16 cellular contexts compared by ENCODE assay signal in genomic region chr7:5584821-5585220, GRCh38.
"Had no signal": no experiment of that assay in that cellular context is flagged by ENCODE, and none has a peak within 500 bp of the region (broad histone marks: within the 10 kb centered on the region; RNA-seq: fewer than 3 reads in every experiment).

No MANE protein-coding gene starts in this region.

- H3K27ac Mint-ChIP-seq: activated CD4-positive, alpha-beta memory T cell treated with anti-CD3 and anti-CD28 coated beads for 36 hours; activated naive CD4-positive, alpha-beta T cell treated with anti-CD3 and anti-CD28 coated beads, Interleukin-2, amount 10 ng/mL, durations not matched to agents 7 days and 5 days; natural killer cell treated with Interleukin-12 subunit alpha and Interleukin-12 subunit beta and Interleukin-15 and Interleukin-18, amount 100 ng/mL, for 72 hours; stimulated activated effector memory CD8-positive, alpha-beta T cell treated with anti-CD3 and anti-CD28 coated beads, Interleukin-12 subunit alpha, Interleukin-12 subunit beta, amount 100 ng/mL, for 72 hours; T-helper 17 cell had no signal

- ATAC-seq: body of pancreas; foreskin keratinocyte; lower lobe of right lung; natural killer cell treated with Interleukin-12 subunit alpha and Interleukin-12 subunit beta and Interleukin-15 and Interleukin-18, amount 100 ng/mL, for 72 hours; right cardiac atrium; stimulated activated effector memory CD8-positive, alpha-beta T cell treated with anti-CD3 and anti-CD28 coated beads, Interleukin-12 subunit alpha, Interleukin-12 subunit beta, amount 100 ng/mL, for 72 hours; T-helper 17 cell; upper lobe of right lung had no signal

- H3K4me3 Mint-ChIP-seq: activated CD4-positive, alpha-beta memory T cell treated with anti-CD3 and anti-CD28 coated beads for 36 hours; activated naive CD4-positive, alpha-beta T cell treated with anti-CD3 and anti-CD28 coated beads, Interleukin-2, amount 10 ng/mL, durations not matched to agents 7 days and 5 days; natural killer cell treated with Interleukin-12 subunit alpha and Interleukin-12 subunit beta and Interleukin-15 and Interleukin-18, amount 100 ng/mL, for 72 hours; stimulated activated effector memory CD8-positive, alpha-beta T cell treated with anti-CD3 and anti-CD28 coated beads, Interleukin-12 subunit alpha, Interleukin-12 subunit beta, amount 100 ng/mL, for 72 hours; T-helper 17 cell had no signal

- DNase-seq: activated CD4-positive, alpha-beta memory T cell treated with anti-CD3 and anti-CD28 coated beads for 36 hours; activated CD4-positive, alpha-beta T cell treated with anti-CD3 and anti-CD28 coated beads for 48 hours; activated effector memory CD4-positive, alpha-beta T cell treated with anti-CD3 and anti-CD28 coated beads, Interleukin-2, amount 50 U/mL, for 16 hours; activated naive CD4-positive, alpha-beta T cell treated with anti-CD3 and anti-CD28 coated beads, Interleukin-2, amount 10 ng/mL, durations not matched to agents 7 days and 5 days; body of pancreas; foreskin keratinocyte; kidney; lower lobe of right lung; nucleus accumbens; right cardiac atrium; stimulated activated CD4-positive, alpha-beta T cell treated with anti-CD3 and anti-CD28 coated beads, Interleukin-2, amount 100 ng/mL, for 24 hours; T-helper 17 cell; thyroid gland; upper lobe of right lung had no signal

- H3K9me3 Mint-ChIP-seq: activated CD4-positive, alpha-beta memory T cell treated with anti-CD3 and anti-CD28 coated beads for 36 hours; activated naive CD4-positive, alpha-beta T cell treated with anti-CD3 and anti-CD28 coated beads, Interleukin-2, amount 10 ng/mL, durations not matched to agents 7 days and 5 days; natural killer cell treated with Interleukin-12 subunit alpha and Interleukin-12 subunit beta and Interleukin-15 and Interleukin-18, amount 100 ng/mL, for 72 hours; stimulated activated effector memory CD8-positive, alpha-beta T cell treated with anti-CD3 and anti-CD28 coated beads, Interleukin-12 subunit alpha, Interleukin-12 subunit beta, amount 100 ng/mL, for 72 hours had no signal

- H3K36me3 Mint-ChIP-seq: activated CD4-positive, alpha-beta memory T cell treated with anti-CD3 and anti-CD28 coated beads for 36 hours; activated naive CD4-positive, alpha-beta T cell treated with anti-CD3 and anti-CD28 coated beads, Interleukin-2, amount 10 ng/mL, durations not matched to agents 7 days and 5 days; natural killer cell treated with Interleukin-12 subunit alpha and Interleukin-12 subunit beta and Interleukin-15 and Interleukin-18, amount 100 ng/mL, for 72 hours had no signal
